In the genomic region with DNA sequence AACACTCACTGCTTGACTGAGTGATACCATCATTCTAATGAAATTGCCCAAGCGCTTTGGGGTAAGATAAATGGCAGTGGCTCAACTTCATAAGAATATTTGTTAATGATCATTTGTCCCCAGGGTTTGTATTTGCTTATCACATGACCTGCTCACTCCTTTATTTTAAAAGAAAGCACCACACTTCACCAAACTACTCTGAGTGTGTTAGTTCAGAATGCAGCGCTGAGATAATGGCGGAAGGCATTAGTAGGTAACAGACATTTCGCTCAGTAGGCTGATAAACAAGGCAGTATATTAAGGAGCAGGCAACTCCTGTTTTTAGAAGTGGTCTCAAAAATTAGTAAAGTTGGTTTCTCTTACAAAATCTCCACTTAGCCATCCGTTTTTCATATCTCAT, we compare ENCODE assay signal across 9 cellular contexts. TPM values are rescaled to one million over a fixed set of nuclear protein-coding genes. Genes with fewer than 3 reads are reported as not detected.
DNase-seq lines count a peak whose midpoint lies in the region; ATAC-seq lines count a peak whose summit lies in the region.
"Had no signal": no experiment of that assay in that cellular context is flagged by ENCODE, and none has a peak within 500 bp of the region (broad histone marks: within the 10 kb centered on the region; RNA-seq: fewer than 3 reads in every experiment).

No MANE protein-coding gene starts in this region.

- H3K9me3 Mint-ChIP-seq in T-helper 1 cell treated with Interleukin-12 subunit alpha and Interleukin-12 subunit beta and Interleukin-4 antibody, amounts not matched to agents 30 μg/mL and 1 μg/mL, for 36 hours, result no peaks in the 10 kb centered on the region
- no peaks in the 10 kb centered on the region for H3K9me3 Mint-ChIP-seq in activated CD8-positive, alpha-beta T cell treated with anti-CD3 and anti-CD28 coated beads, Interleukin-2, amount 10 ng/mL, durations not matched to agents 7 days and 5 days (ENCODE audit: insufficient read depth)
- H3K9me3 Mint-ChIP-seq in immature natural killer cell, result no peaks in the 10 kb centered on the region

- H3K4me3 Mint-ChIP-seq in T-helper 1 cell treated with Interleukin-12 subunit alpha and Interleukin-12 subunit beta and Interleukin-4 antibody, amounts not matched to agents 30 μg/mL and 1 μg/mL, for 36 hours, result peak overlapping the region; percentile 87
- peak overlapping the region; percentile 82 for H3K4me3 Mint-ChIP-seq in activated CD8-positive, alpha-beta T cell treated with anti-CD3 and anti-CD28 coated beads, Interleukin-2, amount 10 ng/mL, durations not matched to agents 7 days and 5 days
- peak overlapping the region; percentile 87 to 91 (median 89) for H3K4me3 Mint-ChIP-seq in immature natural killer cell

- POLR2A ChIA-PET in activated CD8-positive, alpha-beta T cell treated with anti-CD3 and anti-CD28 coated beads, Interleukin-2, amount 10 ng/mL, durations not matched to agents 7 days and 5 days (lab: Charles Lee), result no interaction called here

- peaks cover 23% of the 10 kb centered on the region for H3K4me1 Mint-ChIP-seq in T-helper 1 cell treated with Interleukin-12 subunit alpha and Interleukin-12 subunit beta and Interleukin-4 antibody, amounts not matched to agents 30 μg/mL and 1 μg/mL, for 36 hours (ENCODE audit: low read depth)
- peaks cover 24% of the 10 kb centered on the region for H3K4me1 Mint-ChIP-seq in activated CD8-positive, alpha-beta T cell treated with anti-CD3 and anti-CD28 coated beads, Interleukin-2, amount 10 ng/mL, durations not matched to agents 7 days and 5 days (ENCODE audit: low read depth)
- peaks cover 36 to 38% of the 10 kb centered on the region in 2 donors for H3K4me1 Mint-ChIP-seq in immature natural killer cell

- H3K27me3 ChIP-seq in subcutaneous abdominal adipose tissue (ENCODE audit: control insufficient read depth in 5 of 5, insufficient read depth in 4 of 5, low read length in 5 of 5), result peaks cover 0 to 3% (median 0%) of the 10 kb centered on the region in 5 donors

- peaks cover 5 to 20% (median 17%) of the 10 kb centered on the region in 5 donors for H3K4me1 ChIP-seq in subcutaneous abdominal adipose tissue (ENCODE audit: control insufficient read depth in 5 of 5, insufficient read depth in 5 of 5, low read length in 5 of 5)

- no peaks in the 10 kb centered on the region for H3K9me3 ChIP-seq in subcutaneous abdominal adipose tissue (ENCODE audit: control insufficient read depth in 5 of 5, low read length in 5 of 5)

- CTCF ChIA-PET in activated CD8-positive, alpha-beta T cell treated with anti-CD3 and anti-CD28 coated beads, Interleukin-2, amount 10 ng/mL, durations not matched to agents 7 days and 5 days (lab: Charles Lee), result interaction anchor here (3.7 kb wide), 1 partner anchor 27 kb away, joined by 18 read pairs; no protein-coding TSS in a partner anchor

- peaks cover 6% of the 10 kb centered on the region for H3K36me3 Mint-ChIP-seq in T-helper 1 cell treated with Interleukin-12 subunit alpha and Interleukin-12 subunit beta and Interleukin-4 antibody, amounts not matched to agents 30 μg/mL and 1 μg/mL, for 36 hours (ENCODE audit: low read depth)
- H3K36me3 Mint-ChIP-seq in activated CD8-positive, alpha-beta T cell treated with anti-CD3 and anti-CD28 coated beads, Interleukin-2, amount 10 ng/mL, durations not matched to agents 7 days and 5 days (ENCODE audit: low read depth), result peaks cover 3% of the 10 kb centered on the region
- no peaks in the 10 kb centered on the region for H3K36me3 Mint-ChIP-seq in immature natural killer cell

- H3K27ac ChIP-seq in subcutaneous abdominal adipose tissue (ENCODE audit: low read depth, low read length), result peak overlapping the region; percentile 51

- peak overlapping the region in 4 of 5 donors; percentile 43 to 83 (median 66) for H3K9ac ChIP-seq in subcutaneous abdominal adipose tissue (ENCODE audit: low read length in 5 of 5)

- H3K27me3 Mint-ChIP-seq in T-helper 1 cell treated with Interleukin-12 subunit alpha and Interleukin-12 subunit beta and Interleukin-4 antibody, amounts not matched to agents 30 μg/mL and 1 μg/mL, for 36 hours (ENCODE audit: low read depth), result no peaks in the 10 kb centered on the region
- peaks cover 2% of the 10 kb centered on the region for H3K27me3 Mint-ChIP-seq in activated CD8-positive, alpha-beta T cell treated with anti-CD3 and anti-CD28 coated beads, Interleukin-2, amount 10 ng/mL, durations not matched to agents 7 days and 5 days (ENCODE audit: low read depth)
- peaks cover 1 to 12% (median 5%) of the 10 kb centered on the region in 3 donors for H3K27me3 Mint-ChIP-seq in immature natural killer cell (ENCODE audit: low read depth in 3 of 3)

- ATAC-seq in activated CD8-positive, alpha-beta T cell treated with anti-CD3 and anti-CD28 coated beads, Interleukin-2, amount 10 ng/mL, durations not matched to agents 7 days and 5 days, result no peak
- ATAC-seq in HG03039 (IDR thresholded peaks at IDR 0.05; ENCODE audit: unreplicated experiment) (no peak), GM19328 (IDR thresholded peaks at IDR 0.05; ENCODE audit: unreplicated experiment) (no peak)

- H3K27ac Mint-ChIP-seq in T-helper 1 cell treated with Interleukin-12 subunit alpha and Interleukin-12 subunit beta and Interleukin-4 antibody, amounts not matched to agents 30 μg/mL and 1 μg/mL, for 36 hours, result peak overlapping the region; percentile 80
- H3K27ac Mint-ChIP-seq in activated CD8-positive, alpha-beta T cell treated with anti-CD3 and anti-CD28 coated beads, Interleukin-2, amount 10 ng/mL, durations not matched to agents 7 days and 5 days, result no peak overlapping the region
- H3K27ac Mint-ChIP-seq in immature natural killer cell, result peak overlapping the region; percentile 57 to 90 (median 80)

- H3K4me3 ChIP-seq in subcutaneous abdominal adipose tissue (ENCODE audit: low read depth in 1 of 5, low read length in 5 of 5), result peak overlapping the region; percentile 81 to 96 (median 88)

- no peaks in the 10 kb centered on the region for H3K36me3 ChIP-seq in subcutaneous abdominal adipose tissue (ENCODE audit: control insufficient read depth in 5 of 5, insufficient read depth in 5 of 5, low read length in 5 of 5)

- no peak for DNase-seq in T-helper 1 cell
- DNase-seq in activated CD8-positive, alpha-beta T cell treated with anti-CD3 and anti-CD28 coated beads, Interleukin-2, amount 10 ng/mL, durations not matched to agents 7 days and 5 days, result no peak
- no peak for DNase-seq in immature natural killer cell
- DNase-seq in SIG-M5 treated with dmso at 0.1 percent for 504 hours (lab: John Stamatoyannopoulos, UW; ENCODE audit: unreplicated experiment), result no peak
- DNase-seq: NCI-H1694 had no signal

RNA-seq across cellular contexts. Expression of a gene that starts 1.6 kb away (rescaled TPM):
- total RNA-seq in activated CD8-positive, alpha-beta T cell treated with anti-CD3 and anti-CD28 coated beads, Interleukin-2, amount 10 ng/mL, durations not matched to agents 7 days and 5 days, result 10 to 100 TPM; 16.6 to 16.7 TPM
- polyA plus RNA-seq in immature natural killer cell, result 1 to 10 TPM; 1.9 to 5.2 (median 3.3) TPM

RNA-seq across cellular contexts. Expression of a gene that starts 7.2 kb away (rescaled TPM):
- 10 to 100 TPM; 29.1 to 30.0 TPM for total RNA-seq in activated CD8-positive, alpha-beta T cell treated with anti-CD3 and anti-CD28 coated beads, Interleukin-2, amount 10 ng/mL, durations not matched to agents 7 days and 5 days
- polyA plus RNA-seq in immature natural killer cell, result 10 to 100 TPM; 65.3 to 95.5 (median 78.9) TPM
